Comparison of ENCODE assay signal across 27 cellular contexts in genomic region chr15:57887825-57888224, GRCh38.
"Had no signal": no experiment of that assay in that cellular context is flagged by ENCODE, and none has a peak within 500 bp of the region (broad histone marks: within the 10 kb centered on the region; RNA-seq: fewer than 3 reads in every experiment).

No MANE protein-coding gene starts in this region.

- H3K4me1 ChIP-seq: stomach, suprapubic skin, thyroid gland, tibial artery, tibial nerve, transverse colon, upper lobe of left lung, upper lobe of right lung, uterus had no signal

- ATAC-seq: stimulated activated effector memory CD8-positive, alpha-beta T cell treated with anti-CD3 and anti-CD28 coated beads, Interleukin-12 subunit alpha, Interleukin-12 subunit beta, amount 100 ng/mL, for 72 hours; stimulated activated memory B cell treated with anti-CD40 and anti-IgM and Interleukin-4, amounts not matched to agents 10 μg/mL and 1 μg/mL and 100 μg/mL, for 72 hours; stimulated activated naive B cell treated with anti-CD40 and anti-IgM and Interleukin-4, amounts not matched to agents 10 μg/mL and 1 μg/mL and 100 μg/mL, for 72 hours; stimulated activated naive CD8-positive, alpha-beta T cell treated with anti-CD3 and anti-CD28 coated beads, Interleukin-15, amount 100 ng/mL, for 72 hours; stimulated activated naive CD8-positive, alpha-beta T cell treated with anti-CD3 and anti-CD28 coated beads, Interleukin-15, Interleukin-2, amounts not matched to agents 100 U/mL and 50 U/mL, for 24 hours; upper lobe of right lung had no signal

- H3K9me3 ChIP-seq: stomach, suprapubic skin, testis, thoracic aorta, thyroid gland, tibial artery, transverse colon, upper lobe of left lung, upper lobe of right lung, uterus had no signal

- DNase-seq: stimulated activated CD4-positive, alpha-beta T cell treated with anti-CD3 and anti-CD28 coated beads, Interleukin-2, amount 100 ng/mL, for 48 hours; stimulated activated CD4-positive, alpha-beta T cell treated with anti-CD3 and anti-CD28 coated beads, Interleukin-4, amount 100 ng/mL, for 1 hour; stimulated activated CD4-positive, alpha-beta T cell treated with anti-CD3 and anti-CD28 coated beads, Interleukin-4, amount 100 ng/mL, for 24 hours; stimulated activated CD4-positive, alpha-beta T cell treated with anti-CD3 and anti-CD28 coated beads, Interleukin-4, amount 100 ng/mL, for 4 hours; stimulated activated CD8-positive, alpha-beta memory T cell treated with anti-CD3 and anti-CD28 coated beads, Interleukin-4, amount 100 ng/mL, for 48 hours; stimulated activated naive B cell treated with anti-CD40 and anti-IgM and Interleukin-4, amounts not matched to agents 10 μg/mL and 1 μg/mL and 100 μg/mL, for 72 hours; stimulated activated naive CD4-positive, alpha-beta T cell; stimulated activated naive CD4-positive, alpha-beta T cell treated with Interleukin-2 at 50 U/mL for 16 hours; stimulated activated naive CD8-positive, alpha-beta T cell treated with anti-CD3 and anti-CD28 coated beads, Interleukin-15, amount 100 ng/mL, for 72 hours; stimulated activated naive CD8-positive, alpha-beta T cell treated with anti-CD3 and anti-CD28 coated beads, Interleukin-15, Interleukin-2, amounts not matched to agents 100 U/mL and 50 U/mL, for 24 hours; stomach; substantia nigra; testis; thyroid gland; tibial artery; transverse colon; trophoblast cell; upper lobe of left lung; upper lobe of right lung; uterus had no signal

- H3K4me3 ChIP-seq: stomach, suprapubic skin, testis, thoracic aorta, thyroid gland, tibial artery, tibial nerve, transverse colon, upper lobe of left lung, upper lobe of right lung, uterus, vagina had no signal

- FAIRE-seq: urothelium cell line had no signal

- H3K27me3 ChIP-seq: testis, thyroid gland, tibial artery, tibial nerve, transverse colon, upper lobe of left lung, upper lobe of right lung, uterus, vagina had no signal

- H3K36me3 ChIP-seq: stomach, suprapubic skin, thoracic aorta, thyroid gland, tibial artery, tibial nerve, transverse colon, upper lobe of left lung, upper lobe of right lung, uterus, vagina had no signal
